Comparison of ENCODE assay signal across 16 cellular contexts in the genomic region with DNA sequence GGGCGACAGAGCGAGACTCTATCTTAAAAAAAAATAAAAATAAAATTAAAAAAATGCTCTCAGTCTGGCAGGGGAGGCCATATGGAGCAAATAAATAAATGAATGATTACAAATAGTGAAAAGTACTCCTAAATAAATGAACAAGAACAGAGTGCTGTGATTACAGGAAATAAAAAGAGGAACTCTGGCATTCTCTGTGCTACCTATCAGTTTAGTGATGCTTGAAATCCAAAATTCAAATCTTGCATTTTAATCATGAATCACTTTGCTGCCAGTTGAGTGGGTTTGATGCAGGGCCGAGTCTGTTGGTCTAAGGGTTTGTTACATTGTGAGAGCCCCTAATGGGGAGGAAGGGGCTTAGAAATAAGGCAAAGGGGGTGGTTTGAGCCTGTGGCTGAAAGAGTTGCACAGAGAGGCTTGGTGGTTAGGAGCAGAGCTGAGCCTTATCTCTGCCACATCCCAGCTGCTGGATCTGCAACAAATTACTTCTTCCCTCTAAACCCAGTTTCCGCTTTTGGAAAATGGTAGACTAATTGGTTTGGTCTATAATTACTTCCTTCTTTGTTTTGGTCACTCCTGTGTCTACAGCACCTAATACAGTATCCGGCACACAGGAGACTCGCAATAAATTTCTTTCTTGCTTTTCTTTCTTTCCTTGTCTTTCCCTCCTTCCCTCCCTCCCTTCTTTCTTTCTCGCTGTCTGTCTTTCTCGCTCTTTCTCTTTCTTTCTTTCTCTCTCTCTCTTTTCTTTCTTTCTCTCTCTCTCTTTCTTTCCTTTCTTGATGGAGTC. TPM values are rescaled to one million over a fixed set of nuclear protein-coding genes. Genes with fewer than 3 reads are reported as not detected.
DNase-seq lines count a peak whose midpoint lies in the region; ATAC-seq and TF ChIP-seq lines count a peak whose summit lies in the region.
"Had no signal": no experiment of that assay in that cellular context is flagged by ENCODE, and none has a peak within 500 bp of the region (broad histone marks: within the 10 kb centered on the region; RNA-seq: fewer than 3 reads in every experiment).

No MANE protein-coding gene starts in this region.

- peak; percentile 5 for DNase-seq in activated effector memory CD4-positive, alpha-beta T cell treated with anti-CD3 and anti-CD28 coated beads, Interleukin-2, amount 50 U/mL, for 16 hours
- DNase-seq in activated effector memory CD4-positive, alpha-beta T cell treated with Interleukin-2 at 50 U/mL for 16 hours, result no peak
- peak; percentile 91 for DNase-seq in NOMO-1 treated with DMSO at 0.1 percent for 48 hours (lab: John Stamatoyannopoulos, UW; ENCODE audit: unreplicated experiment)
- DNase-seq in upper lobe of right lung, result peak; percentile 1
- DNase-seq in effector CD8-positive, alpha-beta T cell (lab: John Stamatoyannopoulos, UW), result no peak
- no peak for DNase-seq in kidney tubule cell (ENCODE audit: low spot score)
- DNase-seq: activated naive CD4-positive, alpha-beta T cell treated with Interleukin-2 at 50 U/mL for 16 hours; effector memory CD4-positive, alpha-beta T cell; NCI-H187; NCI-H524 treated with DMSO at 0.1 percent for 48 hours; SHP77 treated with DMSO at 0.1 percent for 48 hours; stimulated activated CD4-positive, alpha-beta T cell treated with anti-CD3 and anti-CD28 coated beads, Interleukin-4, amount 100 ng/mL, for 1 hour; WERI-Rb-1 had no signal

- H3K4me1 ChIP-seq in upper lobe of right lung, result no peaks in the 10 kb centered on the region

- ATAC-seq in upper lobe of right lung (no peak), HG03342 (IDR thresholded peaks at IDR 0.05; ENCODE audit: unreplicated experiment) (no peak)
- ATAC-seq: sciatic nerve had no signal

- H3K9me3 ChIP-seq in upper lobe of right lung, result no peaks in the 10 kb centered on the region

- H3K27ac ChIP-seq in VCaP, result peak overlapping the region; percentile 71
- no peak overlapping the region for H3K27ac ChIP-seq in upper lobe of right lung
- H3K27ac ChIP-seq: WERI-Rb-1 had no signal

- intact Hi-C loops in upper lobe of right lung (cut with DNase I), result no loop called here

- no peaks in the 10 kb centered on the region for H3K27me3 ChIP-seq in upper lobe of right lung

- no peaks in the 10 kb centered on the region for H3K36me3 ChIP-seq in upper lobe of right lung
- H3K36me3 ChIP-seq: WERI-Rb-1 had no signal

- TF ChIP-seq CTCF in VCaP (conservative IDR thresholded peaks at IDR 0.05), result no peak
- TF ChIP-seq CTCF in upper lobe of right lung (IDR thresholded peaks at IDR 0.05), result no peak

- no peak overlapping the region for H3K4me3 ChIP-seq in upper lobe of right lung

RNA-seq across cellular contexts. Expression of a gene that starts 6.3 kb away (rescaled TPM):
- 50.6 TPM for total RNA-seq in upper lobe of right lung

RNA-seq across cellular contexts. Expression of a gene that starts 54.7 kb away (rescaled TPM):
- total RNA-seq in upper lobe of right lung, result 30.3 TPM

Comparison
In these comparisons a context has a peak if more than half of its experiments do, and no peak if none do; other contexts are left out.
1. DNase-seq: peak in activated effector memory CD4-positive, alpha-beta T cell treated with anti-CD3 and anti-CD28 coated beads, Interleukin-2, amount 50 U/mL, for 16 hours (single experiment), NOMO-1 treated with DMSO at 0.1 percent for 48 hours (single experiment) and upper lobe of right lung (single experiment); none in activated effector memory CD4-positive, alpha-beta T cell treated with Interleukin-2 at 50 U/mL for 16 hours (single experiment), effector CD8-positive, alpha-beta T cell (single experiment) and kidney tubule cell (single experiment).